ENCODE assay signal across 8 cellular contexts in genomic region chr5:132010645-132011560, GRCh38. TPM values are rescaled to one million over a fixed set of nuclear protein-coding genes. Genes with fewer than 3 reads are reported as not detected.
A peak's percentile ranks its signal among the peaks of the same experiment; 100 is the strongest.
DNase-seq lines count a peak whose midpoint lies in the region; ATAC-seq, FAIRE-seq and TF ChIP-seq lines count a peak whose summit lies in the region.

No MANE protein-coding gene starts in this region.

- H2BK120ac ChIP-seq in neuronal stem cell (ENCODE audit: low read depth, low read length): no peak overlapping the region

- H2BK15ac ChIP-seq in neuronal stem cell (ENCODE audit: low read length): no peak overlapping the region

- peak overlapping the region; percentile 79 for H3K4me3 Mint-ChIP-seq in CD8-positive, alpha-beta T cell

- peak; percentile 24 for FAIRE-seq in endothelial cell of umbilical vein (lab: Jason Lieb, UNC)

- H3F3A ChIP-seq in SU-DHL-6 (ENCODE audit: insufficient read depth): no peaks in the 10 kb centered on the region

- H3K23ac ChIP-seq in neuronal stem cell (ENCODE audit: low read depth, low read length, poor library complexity): peak overlapping the region; percentile 25

- no peaks in the 10 kb centered on the region for H3K36me3 Mint-ChIP-seq in CD8-positive, alpha-beta T cell

- DNase-seq in CD8-positive, alpha-beta T cell: peak in 1 of 7 experiments; percentile 53
- DNase-seq in endothelial cell of umbilical vein (ENCODE audit: low read depth, low spot score) (no peak), neuronal stem cell (ENCODE audit: low spot score) (no peak), superior temporal gyrus (ENCODE audit: extremely low spot score) (no peak), HEK293T (ENCODE audit: extremely low spot score) (no peak), NCI-H187 (lab: John Stamatoyannopoulos, UW) (no peak)
- no peak for DNase-seq in stimulated activated CD4-positive, alpha-beta T cell treated with anti-CD3 and anti-CD28 coated beads, Interleukin-1b, Interleukin-23, amount 100 ng/mL, for 48 hours

- no peak for TF ChIP-seq POLR2A in endothelial cell of umbilical vein (IDR thresholded peaks at IDR 0.05; ENCODE audit: low read depth, low read length)

- no peaks in the 10 kb centered on the region for H3K79me2 ChIP-seq in SU-DHL-6 (ENCODE audit: insufficient read depth, low read length)
- no peaks in the 10 kb centered on the region for H3K79me2 ChIP-seq in endothelial cell of umbilical vein (ENCODE audit: control insufficient read depth, insufficient read depth, low read length)

- no peak for TF ChIP-seq CTCF in CD8-positive, alpha-beta T cell (IDR thresholded peaks at IDR 0.05)
- TF ChIP-seq CTCF in SU-DHL-6 (IDR thresholded peaks at IDR 0.05; ENCODE audit: insufficient read depth, low read length, poor library complexity, severe bottlenecking) (no peak), endothelial cell of umbilical vein (IDR thresholded peaks at IDR 0.05; ENCODE audit: extremely low read depth in 1 of 2, insufficient read depth in 1 of 2, low read depth in 1 of 2, low read length in 2 of 2) (no peak)

- H3K4me3 ChIP-seq in CD8-positive, alpha-beta T cell (ENCODE audit: low read depth, low read length): peak overlapping the region; percentile 8
- H3K4me3 ChIP-seq in SU-DHL-6 (ENCODE audit: insufficient read depth, low read length, poor library complexity, severe bottlenecking) (no peak overlapping the region), endothelial cell of umbilical vein (replicated peaks in 1 of 3; ENCODE audit: insufficient read depth in 1 of 3, low read depth in 1 of 3, low read length in 3 of 3) (peak overlapping the region in 1 of 3 experiments; percentile 40), neuronal stem cell (ENCODE audit: low read length in 2 of 2) (peak overlapping the region; percentile 41 to 76)

- H3K79me1 ChIP-seq in neuronal stem cell (ENCODE audit: low read depth, low read length): no peaks in the 10 kb centered on the region

- H2AK5ac ChIP-seq in neuronal stem cell (ENCODE audit: low read depth, low read length): no peak overlapping the region

- H3K4me1 Mint-ChIP-seq in CD8-positive, alpha-beta T cell (ENCODE audit: low read depth): peaks cover 21% of the 10 kb centered on the region

- H3K9me3 Mint-ChIP-seq in CD8-positive, alpha-beta T cell: no peaks in the 10 kb centered on the region

- CTCF ChIA-PET in CD8-positive, alpha-beta T cell (lab: Charles Lee): interaction anchor here (1.0 to 13.4 kb wide), 4 partner anchors 22 to 421 kb away, joined by 3 to 267 read pairs (median 28); no protein-coding TSS in a partner anchor
- CTCF ChIA-PET in endothelial cell of umbilical vein (lab: Charles Lee): interaction anchor here (0.6 to 7.6 kb wide), 4 partner anchors 10 to 592 kb away, joined by 3 to 323 read pairs (median 62); no protein-coding TSS in a partner anchor
- CTCF ChIA-PET in HEK293T (lab: Yijun Ruan, JAX): interaction anchor here (1.0 to 2.0 kb wide), 3 partner anchors 52 to 422 kb away, joined by 3 to 14 read pairs (median 4); no protein-coding TSS in a partner anchor

- no peak overlapping the region for H3K14ac ChIP-seq in neuronal stem cell (ENCODE audit: low read length)

- peaks cover 19% of the 10 kb centered on the region for H3K27me3 Mint-ChIP-seq in CD8-positive, alpha-beta T cell (ENCODE audit: low read depth)

- no peak overlapping the region for H4K91ac ChIP-seq in neuronal stem cell (ENCODE audit: low read depth, low read length, poor library complexity)

- H4K20me1 ChIP-seq in SU-DHL-6 (ENCODE audit: low read depth, low read length): no peaks in the 10 kb centered on the region
- H4K20me1 ChIP-seq in endothelial cell of umbilical vein (replicated peaks; ENCODE audit: control insufficient read depth, extremely low read depth, insufficient read depth, low read length): no peaks in the 10 kb centered on the region

- H3K9me3 ChIP-seq in CD8-positive, alpha-beta T cell (ENCODE audit: low read length): no peaks in the 10 kb centered on the region
- H3K9me3 ChIP-seq in SU-DHL-6 (ENCODE audit: insufficient read depth, low read length) (no peaks in the 10 kb centered on the region), endothelial cell of umbilical vein (replicated peaks; ENCODE audit: control insufficient read depth, insufficient read depth, low read length) (no peaks in the 10 kb centered on the region), neuronal stem cell (replicated peaks in 1 of 2; ENCODE audit: control insufficient read depth in 2 of 2, insufficient read depth in 1 of 2, low read depth in 1 of 2, low read length in 2 of 2) (no peaks in the 10 kb centered on the region)

- no peak overlapping the region for H3K4ac ChIP-seq in neuronal stem cell (ENCODE audit: low read length)

- dilution Hi-C loops in endothelial cell of umbilical vein (cut with MboI; ENCODE audit: extremely low pct_ligation_motif_present, low sequenced_read_pairs): loop anchor here (25.0 kb wide), 1 partner anchor 424 kb away; no protein-coding TSS in a partner anchor

- no peaks in the 10 kb centered on the region for H3K9me1 ChIP-seq in endothelial cell of umbilical vein (replicated peaks; ENCODE audit: control insufficient read depth, extremely low read depth, insufficient read depth, low read length)

- no peak overlapping the region for H2AFZ ChIP-seq in SU-DHL-6 (ENCODE audit: low read depth, low read length, severe bottlenecking)
- H2AFZ ChIP-seq in endothelial cell of umbilical vein (ENCODE audit: low read depth, low read length): peak overlapping the region; percentile 27
- peak overlapping the region; percentile 92 for H2AFZ ChIP-seq in neuronal stem cell (ENCODE audit: low read length)

- peaks cover 11% of the 10 kb centered on the region for H3K4me1 ChIP-seq in CD8-positive, alpha-beta T cell (ENCODE audit: insufficient read depth, low read length)
- no peaks in the 10 kb centered on the region for H3K4me1 ChIP-seq in endothelial cell of umbilical vein (ENCODE audit: control insufficient read depth, extremely low read depth, insufficient read depth, low read length)
- H3K4me1 ChIP-seq in neuronal stem cell (ENCODE audit: control insufficient read depth in 2 of 2, insufficient read depth in 1 of 2, low read depth in 1 of 2, low read length in 2 of 2): peaks cover 4 to 5% of the 10 kb centered on the region in 2 donors

- no peaks in the 10 kb centered on the region for H3K9me2 ChIP-seq in SU-DHL-6 (replicated peaks; ENCODE audit: insufficient read depth, low read length)

- ATAC-seq in CD8-positive, alpha-beta T cell: peak; percentile 5

- H3K27ac Mint-ChIP-seq in CD8-positive, alpha-beta T cell: peak overlapping the region; percentile 18

- H3K4me2 ChIP-seq in SU-DHL-6 (ENCODE audit: low read depth, low read length, poor library complexity, severe bottlenecking): peak overlapping the region; percentile 43
- peak overlapping the region; percentile 26 for H3K4me2 ChIP-seq in endothelial cell of umbilical vein (ENCODE audit: insufficient read depth, low read length)
- peak overlapping the region; percentile 96 for H3K4me2 ChIP-seq in neuronal stem cell (ENCODE audit: insufficient read depth, low read length, poor library complexity, severe bottlenecking)

- H3K18ac ChIP-seq in neuronal stem cell (ENCODE audit: low read length): no peak overlapping the region

- H3K9ac ChIP-seq in SU-DHL-6 (ENCODE audit: low read length) (no peak overlapping the region), endothelial cell of umbilical vein (replicated peaks; ENCODE audit: extremely low read depth, insufficient read depth, low read length) (no peak overlapping the region), neuronal stem cell (ENCODE audit: low read depth, low read length, poor library complexity) (no peak overlapping the region)

- H3K36me3 ChIP-seq in CD8-positive, alpha-beta T cell (ENCODE audit: insufficient read depth, low read length): no peaks in the 10 kb centered on the region
- H3K36me3 ChIP-seq in SU-DHL-6 (ENCODE audit: low read length) (no peaks in the 10 kb centered on the region), endothelial cell of umbilical vein (ENCODE audit: control insufficient read depth in 2 of 2, extremely low read depth in 1 of 2, insufficient read depth in 2 of 2, low read length in 2 of 2) (no peaks in the 10 kb centered on the region), neuronal stem cell (replicated peaks in 1 of 2; ENCODE audit: control insufficient read depth in 2 of 2, insufficient read depth in 2 of 2, low read length in 2 of 2) (no peaks in the 10 kb centered on the region)

- no peak overlapping the region for H2BK5ac ChIP-seq in neuronal stem cell (ENCODE audit: low read length)

- no TSS peak for BruUV-seq in endothelial cell of umbilical vein (replicated peaks; lab: Mats Ljungman, UMichigan)

- no CpG with 5 or more reads among the region's 43 CpGs for WGBS in neuronal stem cell (ENCODE audit: extremely low coverage in 2 of 2, insufficient read length in 2 of 2, insufficient replicate concordance in 1 of 2), 2 donors

- POLR2A ChIA-PET in CD8-positive, alpha-beta T cell (lab: Charles Lee): interaction anchor here (0.6 to 1.2 kb wide), 4 partner anchors 14 to 581 kb away, joined by 3 to 4 read pairs (median 4); partner anchors contain the start of gene RAPGEF6
- POLR2A ChIA-PET in endothelial cell of umbilical vein (lab: Charles Lee): no interaction called here
- POLR2A ChIA-PET in HEK293T (lab: Yijun Ruan, JAX): interaction anchor here (0.9 to 1.3 kb wide), 2 partner anchors 10 to 214 kb away, joined by 3 to 4 read pairs; partner anchors contain the start of gene FNIP1

- H2BK12ac ChIP-seq in neuronal stem cell (ENCODE audit: low read length): no peak overlapping the region

- no peak overlapping the region for H3K27ac ChIP-seq in CD8-positive, alpha-beta T cell (ENCODE audit: low read depth, low read length)
- no peak overlapping the region for H3K27ac ChIP-seq in SU-DHL-6 (ENCODE audit: low read depth, low read length)
- H3K27ac ChIP-seq in endothelial cell of umbilical vein (ENCODE audit: insufficient read depth, low read depth, low read length): no peak overlapping the region
- H3K27ac ChIP-seq in neuronal stem cell (replicated peaks; ENCODE audit: low read length): no peak overlapping the region

- H3K27me3 ChIP-seq in CD8-positive, alpha-beta T cell (ENCODE audit: insufficient read depth, low read length): no peaks in the 10 kb centered on the region
- H3K27me3 ChIP-seq in SU-DHL-6 (ENCODE audit: low read length): no peaks in the 10 kb centered on the region
- peaks cover 22 to 26% of the 10 kb centered on the region in 2 experiments for H3K27me3 ChIP-seq in endothelial cell of umbilical vein (ENCODE audit: control insufficient read depth in 2 of 2, insufficient read depth in 2 of 2, low read length in 2 of 2)
- peaks cover 4 to 49% (median 33%) of the 10 kb centered on the region in 3 experiments for H3K27me3 ChIP-seq in neuronal stem cell (ENCODE audit: control insufficient read depth in 3 of 3, insufficient read depth in 3 of 3, low read depth in 1 of 3, low read length in 3 of 3)

- intact Hi-C loops in CD8-positive, alpha-beta T cell (cut with DNase I, micrococcal nuclease): loop anchor here (2.0 to 5.0 kb wide), 2 partner anchors 51 to 52 kb away; partner anchors contain the start of gene IL3 (in 1 of the 2)
- intact Hi-C loops in endothelial cell of umbilical vein (cut with micrococcal nuclease): no loop called here

- no peak overlapping the region for H4K8ac ChIP-seq in neuronal stem cell (ENCODE audit: low read depth, low read length)

RNA-seq across cellular contexts. Expression of gene ACSL6, which starts 0.6 kb away (rescaled TPM):
- total RNA-seq in CD8-positive, alpha-beta T cell: 10 to 100 TPM; 14.3 to 14.8 TPM
- total RNA-seq in endothelial cell of umbilical vein: not detected in 2 replicates
- not detected in 2 replicates for polyA plus RNA-seq in endothelial cell of umbilical vein
- polyA plus RNA-seq in endothelial cell of umbilical vein (2011; cell fraction: cytosol; rRNA removed): not detected in 2 replicates
- polyA plus RNA-seq in endothelial cell of umbilical vein (2011; cell fraction: nucleus; rRNA removed): not detected in 2 replicates
- not detected in 2 replicates for polyA plus RNA-seq in endothelial cell of umbilical vein (2012)
- not detected in 2 replicates for polyA minus RNA-seq in endothelial cell of umbilical vein
- polyA minus RNA-seq in endothelial cell of umbilical vein (2011; cell fraction: cytosol; rRNA and poly(A)+ RNA removed): not detected
- not detected in 2 replicates for polyA minus RNA-seq in endothelial cell of umbilical vein (2011; cell fraction: nucleus; rRNA and poly(A)+ RNA removed)
- 0.04 TPM for polyA plus RNA-seq in neuronal stem cell (2013, experiment 1 of 2)
- polyA plus RNA-seq in neuronal stem cell (2013, experiment 2 of 2): 0.07 TPM

RNA-seq across cellular contexts. Expression of gene IL3, which starts 49.6 kb away (rescaled TPM):
- total RNA-seq in CD8-positive, alpha-beta T cell: not detected
- total RNA-seq in endothelial cell of umbilical vein: not detected in 2 replicates
- not detected in 2 replicates for polyA plus RNA-seq in endothelial cell of umbilical vein
- polyA plus RNA-seq in endothelial cell of umbilical vein (2011; cell fraction: cytosol; rRNA removed): not detected in 2 replicates
- polyA plus RNA-seq in endothelial cell of umbilical vein (2011; cell fraction: nucleus; rRNA removed): not detected in 2 replicates
- not detected in 2 replicates for polyA plus RNA-seq in endothelial cell of umbilical vein (2012)
- not detected in 2 replicates for polyA minus RNA-seq in endothelial cell of umbilical vein
- not detected for polyA minus RNA-seq in endothelial cell of umbilical vein (2011; cell fraction: cytosol; rRNA and poly(A)+ RNA removed)
- polyA minus RNA-seq in endothelial cell of umbilical vein (2011; cell fraction: nucleus; rRNA and poly(A)+ RNA removed): not detected in 2 replicates
- polyA plus RNA-seq in neuronal stem cell (2013, experiment 1 of 2): not detected
- not detected for polyA plus RNA-seq in neuronal stem cell (2013, experiment 2 of 2)

Comparison
In these comparisons a context has a peak if more than half of its experiments do, and no peak if none do; other contexts are left out.
1. H3K4me2 ChIP-seq: peak in every context shown above with its lines; median percentile 96 in neuronal stem cell; 43 in SU-DHL-6; 26 in endothelial cell of umbilical vein.
2. RNA of gene ACSL6, which starts 0.6 kb away (total RNA-seq): 14.3 to 14.8 TPM in CD8-positive, alpha-beta T cell; not detected in endothelial cell of umbilical vein; every median in the first group is over 10 times any median in the second.